Comparison of ENCODE assay signal across 21 cellular contexts in genomic region chr5:68270576-68270975, GRCh38. TPM values are rescaled to one million over a fixed set of nuclear protein-coding genes. Genes with fewer than 3 reads are reported as not detected.
A peak's percentile ranks its signal among the peaks of the same experiment; 100 is the strongest.
DNase-seq lines count a peak whose midpoint lies in the region; ATAC-seq and TF ChIP-seq lines count a peak whose summit lies in the region.
"Had no signal": no experiment of that assay in that cellular context is flagged by ENCODE, and none has a peak within 500 bp of the region (broad histone marks: within the 10 kb centered on the region; RNA-seq: fewer than 3 reads in every experiment).

No MANE protein-coding gene starts in this region.

- TF ChIP-seq CTCF in left ventricle myocardium inferior (IDR thresholded peaks at IDR 0.05; ENCODE audit: borderline replicate concordance) (no peak), gastroesophageal sphincter (IDR thresholded peaks at IDR 0.05) (no peak)

- peaks cover 100% of the 10 kb centered on the region for H3K4me1 ChIP-seq in left ventricle myocardium inferior
- peaks cover 54 to 98% (median 58%) of the 10 kb centered on the region in 3 donors for H3K4me1 ChIP-seq in gastroesophageal sphincter

- H3K27ac ChIP-seq in left ventricle myocardium inferior (replicated peaks) (peak overlapping the region; percentile 91), SK-N-MC (peak overlapping the region; percentile 87), gastroesophageal sphincter (peak overlapping the region; percentile 25 to 86 (median 82))
- H3K27ac ChIP-seq: brain microvascular endothelial cell, colonic mucosa had no signal

- no peak for TF ChIP-seq POLR2A in gastroesophageal sphincter (IDR thresholded peaks at IDR 0.05)

- no peaks in the 10 kb centered on the region for H3K9me3 ChIP-seq in left ventricle myocardium inferior (replicated peaks)
- H3K9me3 ChIP-seq in SK-N-MC (ENCODE audit: low read depth, low read length), result no peaks in the 10 kb centered on the region
- no peaks in the 10 kb centered on the region for H3K9me3 ChIP-seq in gastroesophageal sphincter
- H3K9me3 ChIP-seq: colonic mucosa, SK-N-SH had no signal

- H3K36me3 ChIP-seq in left ventricle myocardium inferior (peaks cover 16% of the 10 kb centered on the region), SK-N-MC (ENCODE audit: insufficient read depth, low read length) (peaks cover 18% of the 10 kb centered on the region), gastroesophageal sphincter (peaks cover 2 to 24% of the 10 kb centered on the region in 2 donors)
- H3K36me3 ChIP-seq: brain microvascular endothelial cell, colonic mucosa had no signal

- H3K4me3 ChIP-seq in left ventricle myocardium inferior (no peak overlapping the region), SK-N-MC (no peak overlapping the region), gastroesophageal sphincter (no peak overlapping the region)
- H3K4me3 ChIP-seq: colonic mucosa, GM12878 had no signal

- ATAC-seq in left ventricle myocardium superior (no peak), gastroesophageal sphincter (no peak)
- ATAC-seq: GM12878, HCT116 had no signal

- TF ChIP-seq EP300 in gastroesophageal sphincter (IDR thresholded peaks at IDR 0.05), result no peak

- no peak overlapping the region for H3K9ac ChIP-seq in SK-N-MC (ENCODE audit: insufficient read length)
- H3K9ac ChIP-seq: SK-N-SH had no signal

- H3K27me3 ChIP-seq in left ventricle myocardium inferior (ENCODE audit: low read depth) (no peaks in the 10 kb centered on the region), gastroesophageal sphincter (no peaks in the 10 kb centered on the region)
- H3K27me3 ChIP-seq: brain microvascular endothelial cell, colonic mucosa had no signal

- DNase-seq in left ventricle myocardium inferior (no peak), left ventricle myocardium superior (no peak), SK-N-MC (ENCODE audit: low read depth, low spot score) (no peak), NOMO-1 (lab: John Stamatoyannopoulos, UW; ENCODE audit: unreplicated experiment in 2 of 2) (no peak), HK-2 (ENCODE audit: unreplicated experiment) (no peak), head of caudate nucleus (no peak)
- DNase-seq: activated CD4-positive, alpha-beta T cell treated with anti-CD3 and anti-CD28 coated beads, Interleukin-2, amount 50 U/mL, for 48 hours; activated CD4-positive, CD25-positive, alpha-beta regulatory T cell; brain microvascular endothelial cell; colonic mucosa; DMS79 treated with DMSO at 0.1 percent for 48 hours; glutamatergic neuron; KG1; MV-4-11; NCI-H526 treated with DMSO at 0.1 percent for 48 hours; posterior cingulate gyrus; SK-N-SH; T-helper 9 cell had no signal

- intact Hi-C loops in left ventricle myocardium inferior (cut with micrococcal nuclease), result no loop called here
- intact Hi-C loops in left ventricle myocardium superior (cut with micrococcal nuclease), result loop anchor here (10.0 kb wide), 1 partner anchor 1026 kb away; no protein-coding TSS in a partner anchor
- intact Hi-C loops in head of caudate nucleus (cut with DNase I), result no loop called here

RNA-seq across cellular contexts. Expression of gene PIK3R1, which starts 55.0 kb away (rescaled TPM):
- total RNA-seq in left ventricle myocardium inferior (132 TPM), left ventricle myocardium superior (119 TPM), gastroesophageal sphincter (100 to 1,000 TPM; 188 to 403 (median 312) TPM)
